In the genomic region with DNA sequence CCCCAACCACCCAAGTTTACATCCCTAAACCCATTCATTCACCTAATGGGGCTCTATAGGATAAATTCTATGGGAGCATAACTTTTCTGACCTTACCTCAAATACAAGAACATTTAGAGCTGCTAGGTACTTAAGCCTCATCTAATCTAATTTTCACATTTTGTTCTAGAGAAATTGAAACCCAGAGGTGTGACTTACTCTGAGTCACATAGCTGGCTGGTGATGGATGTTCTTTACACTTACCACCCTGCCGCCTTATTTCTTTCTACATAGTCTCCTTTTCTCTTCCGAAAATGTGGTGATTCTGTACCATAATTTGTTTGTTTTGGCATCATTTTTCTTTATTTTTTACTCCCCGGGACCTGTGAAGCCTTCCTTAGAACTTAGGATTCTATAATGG, we compare ENCODE assay signal across 12 cellular contexts. TPM values are rescaled to one million over a fixed set of nuclear protein-coding genes. Genes with fewer than 3 reads are reported as not detected.
DNase-seq lines count a peak whose midpoint lies in the region; ATAC-seq and TF ChIP-seq lines count a peak whose summit lies in the region.
"Had no signal": no experiment of that assay in that cellular context is flagged by ENCODE, and none has a peak within 500 bp of the region (broad histone marks: within the 10 kb centered on the region; RNA-seq: fewer than 3 reads in every experiment).

No MANE protein-coding gene starts in this region.

- H3K79me2 ChIP-seq in mesendoderm (ENCODE audit: control insufficient read depth, insufficient read depth, low read length) = no peaks in the 10 kb centered on the region

- no peak overlapping the region for H3K4ac ChIP-seq in mesendoderm (ENCODE audit: low read depth, low read length)

- H3K9me3 ChIP-seq in spleen = no peaks in the 10 kb centered on the region

- no peak for TF ChIP-seq CTCF in activated CD8-positive, alpha-beta T cell treated with anti-CD3 and anti-CD28 coated beads for 36 hours (IDR thresholded peaks at IDR 0.05)
- no peak for TF ChIP-seq CTCF in spleen (IDR thresholded peaks at IDR 0.05 in 8 of 11, conservative IDR thresholded peaks at IDR 0.05 in 3 of 11)

- H4K8ac ChIP-seq in mesendoderm (ENCODE audit: low read depth, low read length) = no peak overlapping the region

- no peak overlapping the region for H4K5ac ChIP-seq in mesendoderm (ENCODE audit: low read length)

- H3K18ac ChIP-seq in mesendoderm (ENCODE audit: low read length) = no peak overlapping the region

- no peak overlapping the region for H3K4me3 Mint-ChIP-seq in activated CD8-positive, alpha-beta T cell treated with anti-CD3 and anti-CD28 coated beads for 36 hours
- no peak overlapping the region for H3K4me3 Mint-ChIP-seq in activated CD8-positive, alpha-beta T cell treated with anti-CD3 and anti-CD28 coated beads, Interleukin-2, amount 10 ng/mL, durations not matched to agents 7 days and 5 days
- H3K4me3 Mint-ChIP-seq: CD4-positive, CD25-positive, alpha-beta regulatory T cell had no signal

- no peak overlapping the region for H3K23ac ChIP-seq in mesendoderm (ENCODE audit: low read length)

- no CpG with 5 or more reads among the region's 3 CpGs for WGBS in mesendoderm (ENCODE audit: extremely low coverage, insufficient coverage, low lambda C conversion rate)
- WGBS in spleen, 5 donors = 58 to 66% (median 59%) methylated on average over 3 of the region's 3 CpGs

- H3K9ac ChIP-seq in mesendoderm (ENCODE audit: low read length) = no peak overlapping the region
- H3K9ac ChIP-seq: BLaER1 treated with 17β-estradiol and CSF1 and Interleukin-3, amounts not matched to agents 10 nM and 100 nM had no signal

- CTCF ChIA-PET in activated CD8-positive, alpha-beta T cell treated with anti-CD3 and anti-CD28 coated beads for 36 hours (lab: Charles Lee) = no interaction called here
- CTCF ChIA-PET in activated CD8-positive, alpha-beta T cell treated with anti-CD3 and anti-CD28 coated beads, Interleukin-2, amount 10 ng/mL, durations not matched to agents 7 days and 5 days (lab: Charles Lee) = interaction anchor here (0.7 to 1.4 kb wide), 3 partner anchors 16 to 117 kb away, joined by 3 to 4 read pairs (median 4); no protein-coding TSS in a partner anchor

- H3K56ac ChIP-seq in mesendoderm (ENCODE audit: low read length) = no peak overlapping the region

- no peak overlapping the region for H3K27ac Mint-ChIP-seq in activated CD8-positive, alpha-beta T cell treated with anti-CD3 and anti-CD28 coated beads for 36 hours
- no peak overlapping the region for H3K27ac Mint-ChIP-seq in activated CD8-positive, alpha-beta T cell treated with anti-CD3 and anti-CD28 coated beads, Interleukin-2, amount 10 ng/mL, durations not matched to agents 7 days and 5 days
- H3K27ac Mint-ChIP-seq: CD4-positive, CD25-positive, alpha-beta regulatory T cell had no signal

- no peaks in the 10 kb centered on the region for H3K27me3 Mint-ChIP-seq in activated CD8-positive, alpha-beta T cell treated with anti-CD3 and anti-CD28 coated beads for 36 hours
- no peaks in the 10 kb centered on the region for H3K27me3 Mint-ChIP-seq in activated CD8-positive, alpha-beta T cell treated with anti-CD3 and anti-CD28 coated beads, Interleukin-2, amount 10 ng/mL, durations not matched to agents 7 days and 5 days (ENCODE audit: low read depth)
- H3K27me3 Mint-ChIP-seq: CD4-positive, CD25-positive, alpha-beta regulatory T cell had no signal

- no peaks in the 10 kb centered on the region for H3K36me3 ChIP-seq in mesendoderm (ENCODE audit: control insufficient read depth, insufficient read depth, low read length)
- H3K36me3 ChIP-seq in spleen = peaks cover 3 to 99% (median 61%) of the 10 kb centered on the region in 6 donors

- H3K4me3 ChIP-seq in mesendoderm (ENCODE audit: low read length) = no peak overlapping the region
- H3K4me3 ChIP-seq in spleen = no peak overlapping the region
- H3K4me3 ChIP-seq: BLaER1 treated with 17β-estradiol and CSF1 and Interleukin-3, amounts not matched to agents 10 nM and 100 nM had no signal

- H3K36me3 Mint-ChIP-seq in activated CD8-positive, alpha-beta T cell treated with anti-CD3 and anti-CD28 coated beads for 36 hours (ENCODE audit: low read depth) = peaks cover 45% of the 10 kb centered on the region
- peaks cover 58% of the 10 kb centered on the region for H3K36me3 Mint-ChIP-seq in activated CD8-positive, alpha-beta T cell treated with anti-CD3 and anti-CD28 coated beads, Interleukin-2, amount 10 ng/mL, durations not matched to agents 7 days and 5 days (ENCODE audit: low read depth)

- H2AK5ac ChIP-seq in mesendoderm (ENCODE audit: low read length) = no peak overlapping the region

- H3K27ac ChIP-seq in mesendoderm (ENCODE audit: low read depth, low read length) = no peak overlapping the region
- no peak overlapping the region for H3K27ac ChIP-seq in spleen
- H3K27ac ChIP-seq: BLaER1 treated with 17β-estradiol and CSF1 and Interleukin-3, amounts not matched to agents 10 nM and 100 nM had no signal

- no peaks in the 10 kb centered on the region for H3K79me1 ChIP-seq in mesendoderm (ENCODE audit: low read length)

- H3K4me1 Mint-ChIP-seq in activated CD8-positive, alpha-beta T cell treated with anti-CD3 and anti-CD28 coated beads for 36 hours (ENCODE audit: low read depth) = peaks cover 5% of the 10 kb centered on the region
- H3K4me1 Mint-ChIP-seq in activated CD8-positive, alpha-beta T cell treated with anti-CD3 and anti-CD28 coated beads, Interleukin-2, amount 10 ng/mL, durations not matched to agents 7 days and 5 days (ENCODE audit: low read depth) = no peaks in the 10 kb centered on the region

- H3K4me1 ChIP-seq in mesendoderm (ENCODE audit: control insufficient read depth, low read depth, low read length) (no peaks in the 10 kb centered on the region), spleen (no peaks in the 10 kb centered on the region)
- H3K4me1 ChIP-seq: BLaER1 treated with 17β-estradiol and CSF1 and Interleukin-3, amounts not matched to agents 10 nM and 100 nM had no signal

- DNase-seq in activated CD8-positive, alpha-beta T cell treated with anti-CD3 and anti-CD28 coated beads for 36 hours = no peak
- DNase-seq in activated CD8-positive, alpha-beta T cell treated with anti-CD3 and anti-CD28 coated beads, Interleukin-2, amount 10 ng/mL, durations not matched to agents 7 days and 5 days = no peak
- DNase-seq in HCEC 1CT (peak; percentile 2), mesendoderm (peak; percentile 42), superior temporal gyrus (ENCODE audit: extremely low spot score) (peak; percentile 44), spleen (no peak), anterior cingulate cortex (lab: John Stamatoyannopoulos, UW) (no peak)
- DNase-seq: 8988T; ACHN; CD4-positive, CD25-positive, alpha-beta regulatory T cell; DMS 273 treated with DMSO at 0.1 percent for 48 hours had no signal

- POLR2A ChIA-PET in activated CD8-positive, alpha-beta T cell treated with anti-CD3 and anti-CD28 coated beads for 36 hours (lab: Charles Lee) = interaction anchor here (0.6 kb wide), 1 partner anchor 1561 kb away, joined by 3 read pairs; no protein-coding TSS in a partner anchor
- POLR2A ChIA-PET in activated CD8-positive, alpha-beta T cell treated with anti-CD3 and anti-CD28 coated beads, Interleukin-2, amount 10 ng/mL, durations not matched to agents 7 days and 5 days (lab: Charles Lee) = no interaction called here

- H2BK5ac ChIP-seq in mesendoderm (ENCODE audit: low read length) = no peak overlapping the region

- intact Hi-C loops in activated CD8-positive, alpha-beta T cell treated with anti-CD3 and anti-CD28 coated beads for 36 hours (cut with micrococcal nuclease) = no loop called here
- intact Hi-C loops in spleen (cut with DNase I; ENCODE audit: low total_unique reads) = no loop called here

- TF ChIP-seq POLR2A in spleen (IDR thresholded peaks at IDR 0.05) = no peak

- no peak overlapping the region for H2BK15ac ChIP-seq in mesendoderm (replicated peaks; ENCODE audit: low read depth)

- H3K27me3 ChIP-seq in mesendoderm (ENCODE audit: insufficient read depth, low read length, poor library complexity) (no peaks in the 10 kb centered on the region), spleen (replicated peaks in 1 of 7) (no peaks in the 10 kb centered on the region)
- H3K27me3 ChIP-seq: BLaER1 treated with 17β-estradiol and CSF1 and Interleukin-3, amounts not matched to agents 10 nM and 100 nM had no signal

- no peak overlapping the region for H3K4me2 ChIP-seq in mesendoderm (ENCODE audit: low read length)
- H3K4me2 ChIP-seq: BLaER1 treated with 17β-estradiol and CSF1 and Interleukin-3, amounts not matched to agents 10 nM and 100 nM had no signal

- no peak overlapping the region for H2BK120ac ChIP-seq in mesendoderm (ENCODE audit: low read depth, low read length)

- H3K9me3 Mint-ChIP-seq in activated CD8-positive, alpha-beta T cell treated with anti-CD3 and anti-CD28 coated beads for 36 hours = peaks cover 2% of the 10 kb centered on the region
- no peaks in the 10 kb centered on the region for H3K9me3 Mint-ChIP-seq in activated CD8-positive, alpha-beta T cell treated with anti-CD3 and anti-CD28 coated beads, Interleukin-2, amount 10 ng/mL, durations not matched to agents 7 days and 5 days (ENCODE audit: insufficient read depth)
- H3K9me3 Mint-ChIP-seq: CD4-positive, CD25-positive, alpha-beta regulatory T cell had no signal

- peak; percentile 42 for ATAC-seq in activated CD8-positive, alpha-beta T cell treated with anti-CD3 and anti-CD28 coated beads for 36 hours
- ATAC-seq in activated CD8-positive, alpha-beta T cell treated with anti-CD3 and anti-CD28 coated beads, Interleukin-2, amount 10 ng/mL, durations not matched to agents 7 days and 5 days = no peak

RNA-seq across cellular contexts. Expression of a gene that starts 20.3 kb away (rescaled TPM):
- total RNA-seq in activated CD8-positive, alpha-beta T cell treated with anti-CD3 and anti-CD28 coated beads for 36 hours = 10 to 100 TPM; 52.2 to 52.5 TPM
- 10 to 100 TPM; 48.6 to 53.6 TPM for total RNA-seq in activated CD8-positive, alpha-beta T cell treated with anti-CD3 and anti-CD28 coated beads, Interleukin-2, amount 10 ng/mL, durations not matched to agents 7 days and 5 days
- 23.8 TPM for polyA plus RNA-seq in mesendoderm (2013, experiment 1 of 2)
- 22.5 TPM for polyA plus RNA-seq in mesendoderm (2013, experiment 2 of 2)
- 10 to 100 TPM; 16.6 to 26.3 (median 22.1) TPM for total RNA-seq in spleen
- 10 to 100 TPM; 10.1 to 15.3 (median 14.1) TPM for polyA plus RNA-seq in spleen

RNA-seq across cellular contexts. Expression of a gene that starts 26.7 kb away (rescaled TPM):
- total RNA-seq in activated CD8-positive, alpha-beta T cell treated with anti-CD3 and anti-CD28 coated beads for 36 hours = 10 to 100 TPM; 30.8 to 31.4 TPM
- 10 to 100 TPM; 60.2 to 65.6 TPM for total RNA-seq in activated CD8-positive, alpha-beta T cell treated with anti-CD3 and anti-CD28 coated beads, Interleukin-2, amount 10 ng/mL, durations not matched to agents 7 days and 5 days
- polyA plus RNA-seq in mesendoderm (2013, experiment 1 of 2) = 6.1 TPM
- polyA plus RNA-seq in mesendoderm (2013, experiment 2 of 2) = 5.5 TPM
- total RNA-seq in spleen = 10 to 100 TPM; 58.7 to 97.1 (median 78.8) TPM
- 1 to 10 TPM; 6.1 to 8.3 (median 6.7) TPM for polyA plus RNA-seq in spleen

Comparison
In these comparisons a context has a peak if more than half of its experiments do, and no peak if none do; other contexts are left out.
1. DNase-seq: peak in HCEC 1CT (single experiment), mesendoderm (single experiment) and superior temporal gyrus (single experiment); none in activated CD8-positive, alpha-beta T cell treated with anti-CD3 and anti-CD28 coated beads for 36 hours (single experiment), activated CD8-positive, alpha-beta T cell treated with anti-CD3 and anti-CD28 coated beads, Interleukin-2, amount 10 ng/mL, durations not matched to agents 7 days and 5 days (single experiment), spleen (single experiment) and anterior cingulate cortex (0 of 58).